In genomic region chr7:24982917-24983316, GRCh38 we compare ENCODE assay signal across 13 cellular contexts. TPM values are rescaled to one million over a fixed set of nuclear protein-coding genes. Genes with fewer than 3 reads are reported as not detected.
A peak's percentile ranks its signal among the peaks of the same experiment; 100 is the strongest.
DNase-seq lines count a peak whose midpoint lies in the region; ATAC-seq and TF ChIP-seq lines count a peak whose summit lies in the region.
"Had no signal": no experiment of that assay in that cellular context is flagged by ENCODE, and none has a peak within 500 bp of the region (broad histone marks: within the 10 kb centered on the region; RNA-seq: fewer than 3 reads in every experiment).

No MANE protein-coding gene starts in this region.

- peaks cover 30% of the 10 kb centered on the region for H3K4me1 Mint-ChIP-seq in activated CD4-positive, alpha-beta T cell treated with anti-CD3 and anti-CD28 coated beads for 36 hours
- peaks cover 19% of the 10 kb centered on the region for H3K4me1 Mint-ChIP-seq in progenitor cell of endocrine pancreas (ENCODE audit: low read depth)

- peaks cover 5% of the 10 kb centered on the region for H3K36me3 Mint-ChIP-seq in activated CD4-positive, alpha-beta T cell treated with anti-CD3 and anti-CD28 coated beads for 36 hours (ENCODE audit: low read depth)
- H3K36me3 Mint-ChIP-seq in progenitor cell of endocrine pancreas (ENCODE audit: insufficient read depth) = no peaks in the 10 kb centered on the region

- POLR2A ChIA-PET in activated CD4-positive, alpha-beta T cell treated with anti-CD3 and anti-CD28 coated beads for 36 hours (lab: Charles Lee) = no interaction called here

- no peaks in the 10 kb centered on the region for H3K36me3 ChIP-seq in aorta (ENCODE audit: control insufficient read depth in 1 of 2, insufficient read depth in 2 of 2, low read length in 1 of 2)
- H3K36me3 ChIP-seq: ovary had no signal

- intact Hi-C loops in activated CD4-positive, alpha-beta T cell treated with anti-CD3 and anti-CD28 coated beads for 36 hours (cut with DNase I, micrococcal nuclease) = loop anchor here in 1 of 2 experiments (5.0 kb wide), 3 partner anchors 199 to 1451 kb away; partner anchors contain the start of genes GSDME and TRA2A
- intact Hi-C loops in aorta (cut with DNase I) = loop anchor here (5.0 kb wide), 2 partner anchors 151 to 161 kb away; no protein-coding TSS in a partner anchor

- CTCF ChIA-PET in activated CD4-positive, alpha-beta T cell treated with anti-CD3 and anti-CD28 coated beads for 36 hours (lab: Charles Lee) = interaction anchor here (0.8 to 7.8 kb wide), 13 partner anchors 9 to 191 kb away, joined by 3 to 57 read pairs (median 4); no protein-coding TSS in a partner anchor

- no peak overlapping the region for H3K27ac ChIP-seq in aorta (ENCODE audit: low read depth in 1 of 2, low read length in 2 of 2)
- H3K27ac ChIP-seq: ovary had no signal

- WGBS in aorta, 2 donors = 97 to 98% methylated on average over 2 of the region's 2 CpGs

- DNase-seq in activated CD4-positive, alpha-beta T cell treated with anti-CD3 and anti-CD28 coated beads for 36 hours = peak; percentile 31
- no peak for DNase-seq in activated CD4-positive, alpha-beta T cell treated with anti-CD3 and anti-CD28 coated beads, Interleukin-2, amount 50 U/mL, for 48 hours
- DNase-seq in HT-29 (ENCODE audit: low spot score) (peak; percentile 25), astrocyte of the cerebellum (ENCODE audit: low read depth) (no peak), progenitor cell of endocrine pancreas (ENCODE audit: low spot score, unreplicated experiment) (no peak), H4 (ENCODE audit: low spot score) (no peak), aorta (no peak)
- DNase-seq: activated effector memory CD4-positive, alpha-beta T cell treated with Interleukin-2 at 50 U/mL for 16 hours; CD4-positive, alpha-beta memory T cell; effector CD4-positive, alpha-beta T cell; NCI-H510A treated with DMSO at 0.1 percent for 48 hours; ovary had no signal

- no peaks in the 10 kb centered on the region for H3K27me3 Mint-ChIP-seq in activated CD4-positive, alpha-beta T cell treated with anti-CD3 and anti-CD28 coated beads for 36 hours
- H3K27me3 Mint-ChIP-seq in progenitor cell of endocrine pancreas = peaks cover 40% of the 10 kb centered on the region
- H3K27me3 Mint-ChIP-seq: CD4-positive, alpha-beta memory T cell had no signal

- H3K9me3 ChIP-seq in aorta (ENCODE audit: control insufficient read depth, low read length) = no peaks in the 10 kb centered on the region
- H3K9me3 ChIP-seq: ovary had no signal

- H3K4me3 ChIP-seq in astrocyte of the cerebellum (ENCODE audit: low read depth, low read length) (no peak overlapping the region), aorta (ENCODE audit: low read length in 2 of 2) (no peak overlapping the region)
- H3K4me3 ChIP-seq: ovary had no signal

- no peak for ATAC-seq in activated CD4-positive, alpha-beta T cell treated with anti-CD3 and anti-CD28 coated beads for 36 hours
- ATAC-seq in aorta (ENCODE audit: low FRiP score) (no peak), GM19463 (IDR thresholded peaks at IDR 0.05; ENCODE audit: unreplicated experiment) (no peak)

- no peaks in the 10 kb centered on the region for H3K4me1 ChIP-seq in aorta (ENCODE audit: control insufficient read depth in 1 of 2, insufficient read depth in 2 of 2, low read length in 2 of 2)

- no peak overlapping the region for H3K27ac Mint-ChIP-seq in activated CD4-positive, alpha-beta T cell treated with anti-CD3 and anti-CD28 coated beads for 36 hours
- H3K27ac Mint-ChIP-seq in progenitor cell of endocrine pancreas = no peak overlapping the region

- H3K4me3 Mint-ChIP-seq in activated CD4-positive, alpha-beta T cell treated with anti-CD3 and anti-CD28 coated beads for 36 hours = no peak overlapping the region
- no peak overlapping the region for H3K4me3 Mint-ChIP-seq in progenitor cell of endocrine pancreas (ENCODE audit: low read depth)

- no peaks in the 10 kb centered on the region for H3K9me3 Mint-ChIP-seq in activated CD4-positive, alpha-beta T cell treated with anti-CD3 and anti-CD28 coated beads for 36 hours (ENCODE audit: low read depth)
- H3K9me3 Mint-ChIP-seq in progenitor cell of endocrine pancreas (ENCODE audit: low read depth) = peaks cover 3% of the 10 kb centered on the region
- H3K9me3 Mint-ChIP-seq: CD4-positive, alpha-beta memory T cell had no signal

- no peaks in the 10 kb centered on the region for H3K27me3 ChIP-seq in aorta (ENCODE audit: control insufficient read depth in 1 of 2, insufficient read depth in 2 of 2, low read length in 1 of 2)
- H3K27me3 ChIP-seq: ovary had no signal

- in situ Hi-C loops in astrocyte of the cerebellum (cut with HindIII; ENCODE audit: low sequenced_read_pairs) = no loop called here

- peak; percentile 29 for TF ChIP-seq CTCF in astrocyte of the cerebellum (IDR thresholded peaks at IDR 0.05; ENCODE audit: low read depth, low read length, missing control alignments)
- TF ChIP-seq CTCF in progenitor cell of endocrine pancreas (IDR thresholded peaks at IDR 0.05; ENCODE audit: unreplicated experiment) = peak; percentile 21

RNA-seq across cellular contexts. Expression of gene OSBPL3, which starts 2.9 kb away (rescaled TPM):
- total RNA-seq in activated CD4-positive, alpha-beta T cell treated with anti-CD3 and anti-CD28 coated beads for 36 hours = 10 to 100 TPM; 34.7 to 38.2 TPM
- 8.3 and 13.7 TPM in 2 replicates for total RNA-seq in HT-29 (2014; rRNA removed; shearing (Covaris generic))
- total RNA-seq in progenitor cell of endocrine pancreas (11.6 and 12.1 TPM in 2 replicates), aorta (10 to 100 TPM in 1 of 2 donors, 1 to 10 TPM in 1; 8.3 to 15.6 TPM)
- total RNA-seq in H4 (2014; rRNA removed; shearing (Covaris generic)) = 10.2 and 13.0 TPM in 2 replicates
- 1 to 10 TPM in 1 of 2 donors, under 1 TPM in 1; 0.41 to 2.9 TPM for polyA plus RNA-seq in aorta

Comparison
In these comparisons a context has a peak if more than half of its experiments do, and no peak if none do; other contexts are left out.
1. DNase-seq: peak in activated CD4-positive, alpha-beta T cell treated with anti-CD3 and anti-CD28 coated beads for 36 hours (single experiment) and HT-29 (single experiment); none in activated CD4-positive, alpha-beta T cell treated with anti-CD3 and anti-CD28 coated beads, Interleukin-2, amount 50 U/mL, for 48 hours (0 of 2), astrocyte of the cerebellum (single experiment), progenitor cell of endocrine pancreas (single experiment), H4 (single experiment) and aorta (0 of 2).